ENCODE assay signal across 13 cellular contexts in genomic region chr14:63467440-63468072, GRCh38.
"Had no signal": no experiment of that assay in that cellular context is flagged by ENCODE, and none has a peak within 500 bp of the region (broad histone marks: within the 10 kb centered on the region; RNA-seq: fewer than 3 reads in every experiment).

No MANE protein-coding gene starts in this region.

- H3K4me3 Mint-ChIP-seq: activated naive CD8-positive, alpha-beta T cell treated with anti-CD3 and anti-CD28 coated beads, Interleukin-2, amount 50 U/mL, for 24 hours; immature natural killer cell; neural crest cell had no signal

- H3K9me3 ChIP-seq: ascending aorta, ovary, thoracic aorta had no signal

- H3K27me3 ChIP-seq: ascending aorta, dorsolateral prefrontal cortex, ovary had no signal

- H3K4me3 ChIP-seq: ascending aorta, dorsolateral prefrontal cortex, ovary, thoracic aorta had no signal

- H3K27me3 Mint-ChIP-seq: activated naive CD8-positive, alpha-beta T cell treated with anti-CD3 and anti-CD28 coated beads, Interleukin-2, amount 50 U/mL, for 24 hours; stimulated activated naive CD8-positive, alpha-beta T cell treated with anti-CD3 and anti-CD28 coated beads, Interleukin-15, amount 100 ng/mL, for 72 hours had no signal

- H3K27ac ChIP-seq: ascending aorta, ovary, thoracic aorta had no signal

- H3K9me3 Mint-ChIP-seq: activated naive CD8-positive, alpha-beta T cell treated with anti-CD3 and anti-CD28 coated beads, Interleukin-2, amount 50 U/mL, for 24 hours; immature natural killer cell; neural crest cell; stimulated activated naive CD8-positive, alpha-beta T cell treated with anti-CD3 and anti-CD28 coated beads, Interleukin-15, amount 100 ng/mL, for 72 hours had no signal

- FAIRE-seq: bronchial epithelial cell had no signal

- H3K36me3 ChIP-seq: ascending aorta, ovary, thoracic aorta had no signal

- DNase-seq: activated CD4-positive, alpha-beta T cell treated with anti-CD3 and anti-CD28 coated beads, Interleukin-2, amount 50 U/mL, for 48 hours; activated naive CD4-positive, alpha-beta T cell; activated naive CD8-positive, alpha-beta T cell treated with anti-CD3 and anti-CD28 coated beads, Interleukin-2, amount 50 U/mL, for 24 hours; dorsolateral prefrontal cortex; glutamatergic neuron; immature natural killer cell; ovary; stimulated activated CD4-positive, alpha-beta T cell treated with anti-CD3 and anti-CD28 coated beads, Interleukin-4, amount 100 ng/mL, for 4 hours; stimulated activated naive CD8-positive, alpha-beta T cell treated with anti-CD3 and anti-CD28 coated beads, Interleukin-15, amount 100 ng/mL, for 72 hours had no signal

- H3K27ac Mint-ChIP-seq: activated naive CD8-positive, alpha-beta T cell treated with anti-CD3 and anti-CD28 coated beads, Interleukin-2, amount 50 U/mL, for 24 hours had no signal
